Comparison of ENCODE assay signal across 8 cellular contexts in the genomic region with DNA sequence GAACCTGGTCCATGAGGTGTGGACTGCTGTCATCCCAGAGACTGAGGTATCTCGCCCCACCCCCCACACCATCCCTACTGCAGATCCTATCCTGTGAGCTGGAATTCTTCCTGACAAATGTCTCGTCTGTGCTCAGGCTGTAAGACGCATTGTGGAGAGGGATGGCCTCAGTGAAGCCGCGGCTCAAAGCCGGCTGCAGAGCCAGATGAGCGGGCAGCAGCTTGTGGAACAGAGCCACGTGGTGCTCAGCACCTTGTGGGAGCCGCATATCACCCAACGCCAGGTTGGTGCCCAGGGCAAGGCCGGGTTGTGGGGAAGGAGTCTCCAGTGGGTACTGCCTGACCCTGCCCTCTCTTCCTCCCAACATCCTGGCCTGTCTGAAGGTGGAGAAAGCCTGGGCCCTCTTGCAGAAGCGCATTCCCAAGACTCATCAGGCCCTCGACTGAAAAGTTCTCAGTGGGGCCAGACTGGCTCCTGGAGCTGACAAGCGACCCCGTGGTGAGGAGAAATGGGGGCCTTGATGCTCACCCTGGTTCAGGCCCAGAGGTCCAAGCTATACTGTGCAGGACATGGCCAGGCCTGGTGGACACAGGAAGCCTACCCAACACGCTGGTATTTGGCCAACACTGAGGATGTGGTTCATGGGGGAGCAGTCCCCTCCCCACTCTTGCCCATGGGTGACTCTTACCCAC. TPM values are rescaled to one million over a fixed set of nuclear protein-coding genes. Genes with fewer than 3 reads are reported as not detected.
DNase-seq lines count a peak whose midpoint lies in the region; ATAC-seq and TF ChIP-seq lines count a peak whose summit lies in the region.
"Had no signal": no experiment of that assay in that cellular context is flagged by ENCODE, and none has a peak within 500 bp of the region (broad histone marks: within the 10 kb centered on the region; RNA-seq: fewer than 3 reads in every experiment).

No MANE protein-coding gene starts in this region.

- no peaks in the 10 kb centered on the region for H4K20me1 ChIP-seq in hepatocyte (ENCODE audit: insufficient read depth, poor library complexity, severe bottlenecking)

- no peak overlapping the region for H2AFZ ChIP-seq in hepatocyte

- peak overlapping the region; percentile 93 for H3K27ac Mint-ChIP-seq in type B pancreatic cell

- 96% methylated on average over 16 of the region's 16 CpGs for WGBS in hepatocyte (ENCODE audit: low lambda C conversion rate, missing lambda C conversion rate)

- H3K9me2 ChIP-seq in hepatocyte (replicated peaks; ENCODE audit: insufficient read depth): no peaks in the 10 kb centered on the region

- TF ChIP-seq CTCF in cardiac muscle cell (IDR thresholded peaks at IDR 0.05; ENCODE audit: low read depth, low read length) (no peak), hepatocyte (IDR thresholded peaks at IDR 0.05; ENCODE audit: poor library complexity) (no peak), type B pancreatic cell (conservative IDR thresholded peaks at IDR 0.05) (no peak)

- H3K9me3 ChIP-seq in cardiac muscle cell (ENCODE audit: low read depth): no peaks in the 10 kb centered on the region
- H3K9me3 ChIP-seq in hepatocyte (ENCODE audit: low read depth): no peaks in the 10 kb centered on the region

- intact Hi-C loops in left cardiac atrium (cut with DNase I): no loop called here

- DNase-seq in cardiac muscle cell (ENCODE audit: low read depth in 1 of 2, low spot score in 1 of 2) (no peak), left cardiac atrium (no peak), hepatocyte (ENCODE audit: low spot score) (no peak), type B pancreatic cell (ENCODE audit: extremely low spot score, unreplicated experiment) (no peak)
- no peak for DNase-seq in stimulated activated naive CD4-positive, alpha-beta T cell (lab: John Stamatoyannopoulos, UW)
- DNase-seq: AML-193, NCI-H187 treated with DMSO at 0.1 percent for 48 hours had no signal

- H3K4me2 ChIP-seq in hepatocyte: no peak overlapping the region

- ATAC-seq in left cardiac atrium: no peak
- no peak for ATAC-seq in GM18498 (IDR thresholded peaks at IDR 0.05; ENCODE audit: unreplicated experiment)

- peak overlapping the region; percentile 69 for H3K4me3 Mint-ChIP-seq in type B pancreatic cell

- H3K4me1 ChIP-seq in cardiac muscle cell (ENCODE audit: low read depth): peaks cover 12% of the 10 kb centered on the region
- peaks cover 19% of the 10 kb centered on the region for H3K4me1 ChIP-seq in hepatocyte (ENCODE audit: insufficient read depth)

- H3K36me3 ChIP-seq in cardiac muscle cell (peaks cover 21% of the 10 kb centered on the region), hepatocyte (replicated peaks; ENCODE audit: insufficient read depth, low read depth) (no peaks in the 10 kb centered on the region)

- peaks cover 15% of the 10 kb centered on the region for H3K4me1 Mint-ChIP-seq in type B pancreatic cell (ENCODE audit: unreplicated experiment)

- H3K36me3 Mint-ChIP-seq in type B pancreatic cell: peaks cover 7% of the 10 kb centered on the region

- H3K9me3 Mint-ChIP-seq in type B pancreatic cell: no peaks in the 10 kb centered on the region

- peaks cover 60% of the 10 kb centered on the region for H3K79me2 ChIP-seq in hepatocyte

- H3K27ac ChIP-seq in cardiac muscle cell (peak overlapping the region; percentile 78), hepatocyte (peak overlapping the region; percentile 93)

- H3K27me3 Mint-ChIP-seq in type B pancreatic cell: no peaks in the 10 kb centered on the region

- H3K4me3 ChIP-seq in cardiac muscle cell: no peak overlapping the region
- H3K4me3 ChIP-seq in hepatocyte: no peak overlapping the region

- no peaks in the 10 kb centered on the region for H3K27me3 ChIP-seq in cardiac muscle cell
- no peaks in the 10 kb centered on the region for H3K27me3 ChIP-seq in hepatocyte

RNA-seq across cellular contexts. Expression of gene MLX, which starts 1.2 kb away (rescaled TPM):
- total RNA-seq in cardiac muscle cell (22.4 and 28.1 TPM in 2 replicates), left cardiac atrium (10 to 100 TPM; 51.3 to 55.3 TPM), hepatocyte (29.7 and 34.0 TPM in 2 replicates), type B pancreatic cell (ENCODE audit: low replicate concordance) (31.3 and 32.3 TPM in 2 replicates)
- polyA plus RNA-seq in cardiac muscle cell (37.1 and 47.3 TPM in 2 replicates), hepatocyte (33.1 and 39.5 TPM in 2 replicates)

RNA-seq across cellular contexts. Expression of gene COASY, which starts 3.7 kb away (rescaled TPM):
- total RNA-seq in cardiac muscle cell (32.5 and 43.5 TPM in 2 replicates), left cardiac atrium (10 to 100 TPM; 37.2 to 37.5 TPM), hepatocyte (27.7 and 33.9 TPM in 2 replicates), type B pancreatic cell (ENCODE audit: low replicate concordance) (78.0 and 80.8 TPM in 2 replicates)
- polyA plus RNA-seq in cardiac muscle cell (74.7 and 97.4 TPM in 2 replicates), hepatocyte (91.6 and 93.9 TPM in 2 replicates)

RNA-seq across cellular contexts. Expression of gene PSMC3IP, which starts 11.9 kb away (rescaled TPM):
- 6.2 and 6.6 TPM in 2 replicates for total RNA-seq in cardiac muscle cell
- 9.1 and 14.0 TPM in 2 replicates for polyA plus RNA-seq in cardiac muscle cell
- 1 to 10 TPM; 2.2 to 3.4 TPM for total RNA-seq in left cardiac atrium
- total RNA-seq in hepatocyte: 1.5 and 1.9 TPM in 2 replicates
- 3.7 and 4.2 TPM in 2 replicates for polyA plus RNA-seq in hepatocyte
- total RNA-seq in type B pancreatic cell (ENCODE audit: low replicate concordance): 10.6 and 22.6 TPM in 2 replicates

RNA-seq across cellular contexts. Expression of gene HSD17B1, which starts 12.9 kb away (rescaled TPM):
- total RNA-seq in cardiac muscle cell (4.3 and 6.0 TPM in 2 replicates), left cardiac atrium (1 to 10 TPM; 2.8 to 3.7 TPM), hepatocyte (0.12 and 2.7 TPM in 2 replicates), type B pancreatic cell (ENCODE audit: low replicate concordance) (2.2 and 2.7 TPM in 2 replicates)
- polyA plus RNA-seq in cardiac muscle cell (2.8 and 3.0 TPM in 2 replicates), hepatocyte (4.8 and 6.6 TPM in 2 replicates)

RNA-seq across cellular contexts. Expression of gene NAGLU, which starts 29.6 kb away (rescaled TPM):
- 49.0 and 56.9 TPM in 2 replicates for total RNA-seq in cardiac muscle cell
- 37.1 and 56.9 TPM in 2 replicates for polyA plus RNA-seq in cardiac muscle cell
- total RNA-seq in left cardiac atrium: 10 to 100 TPM; 15.1 to 20.7 TPM
- total RNA-seq in hepatocyte: 76.4 and 78.1 TPM in 2 replicates
- 121 and 152 TPM in 2 replicates for polyA plus RNA-seq in hepatocyte
- total RNA-seq in type B pancreatic cell (ENCODE audit: low replicate concordance): 24.0 and 26.5 TPM in 2 replicates
